ENCODE assay signal across 8 cellular contexts in genomic region chr9:68560131-68560844, GRCh38. TPM values are rescaled to one million over a fixed set of nuclear protein-coding genes. Genes with fewer than 3 reads are reported as not detected.
DNase-seq lines count a peak whose midpoint lies in the region; ATAC-seq and TF ChIP-seq lines count a peak whose summit lies in the region.

No MANE protein-coding gene starts in this region.

- no peaks in the 10 kb centered on the region for H4K20me1 ChIP-seq in mammary epithelial cell (ENCODE audit: insufficient read depth, low read length)

- H3K9me3 ChIP-seq in mammary epithelial cell (replicated peaks; ENCODE audit: insufficient read depth, low read length) (no peaks in the 10 kb centered on the region), psoas muscle (no peaks in the 10 kb centered on the region), breast epithelium (no peaks in the 10 kb centered on the region)

- H3K4me2 ChIP-seq in mammary epithelial cell (ENCODE audit: insufficient read depth, low read depth, low read length) = no peak overlapping the region

- H3K79me2 ChIP-seq in mammary epithelial cell (ENCODE audit: insufficient read depth, low read length) = no peaks in the 10 kb centered on the region

- H3K36me3 Mint-ChIP-seq in MCF 10A (ENCODE audit: insufficient read depth, unreplicated experiment) (no peaks in the 10 kb centered on the region), glutamatergic neuron (ENCODE audit: unreplicated experiment) (peaks cover 5% of the 10 kb centered on the region)
- H3K36me3 Mint-ChIP-seq in activated T-cell treated with anti-CD3 and anti-CD28 coated beads, Interleukin-2, amount 50 U/mL, for 4 hours (ENCODE audit: insufficient read depth) = no peaks in the 10 kb centered on the region

- H3K9me3 Mint-ChIP-seq in MCF 10A (ENCODE audit: unreplicated experiment) (no peaks in the 10 kb centered on the region), glutamatergic neuron (ENCODE audit: unreplicated experiment) (no peaks in the 10 kb centered on the region)
- no peaks in the 10 kb centered on the region for H3K9me3 Mint-ChIP-seq in activated T-cell treated with anti-CD3 and anti-CD28 coated beads, Interleukin-2, amount 50 U/mL, for 4 hours

- H3K27me3 ChIP-seq in mammary epithelial cell (ENCODE audit: insufficient read depth, low read length) = no peaks in the 10 kb centered on the region
- peaks cover 0 to 3% (median 0%) of the 10 kb centered on the region in 3 donors for H3K27me3 ChIP-seq in psoas muscle (ENCODE audit: insufficient read depth in 3 of 3, low read length in 2 of 3)
- H3K27me3 ChIP-seq in breast epithelium = no peaks in the 10 kb centered on the region

- H3K4me3 Mint-ChIP-seq in MCF 10A (ENCODE audit: unreplicated experiment) (no peak overlapping the region), glutamatergic neuron (ENCODE audit: unreplicated experiment) (no peak overlapping the region)
- no peak overlapping the region for H3K4me3 Mint-ChIP-seq in activated T-cell treated with anti-CD3 and anti-CD28 coated beads, Interleukin-2, amount 50 U/mL, for 4 hours

- in situ Hi-C loops in mammary epithelial cell (cut with MboI; ENCODE audit: low sequenced_read_pairs in 2 of 2) = no loop called here

- H3K36me3 ChIP-seq in mammary epithelial cell (ENCODE audit: insufficient read depth, low read length) = no peaks in the 10 kb centered on the region
- H3K36me3 ChIP-seq in psoas muscle (ENCODE audit: insufficient read depth in 1 of 2, low read depth in 1 of 2) = no peaks in the 10 kb centered on the region
- no peaks in the 10 kb centered on the region for H3K36me3 ChIP-seq in breast epithelium

- H3K27ac Mint-ChIP-seq in MCF 10A (ENCODE audit: low read depth, unreplicated experiment) (no peak overlapping the region), glutamatergic neuron (ENCODE audit: unreplicated experiment) (no peak overlapping the region)

- CTCF ChIA-PET in MCF 10A (lab: Yijun Ruan, JAX) (interaction anchor here (0.6 to 4.2 kb wide), 10 partner anchors 9 to 439 kb away, joined by 3 to 37 read pairs (median 4); no protein-coding TSS in a partner anchor), mammary epithelial cell (lab: Charles Lee; ENCODE audit: low non-redundant PET) (no interaction called here)

- H3K4me1 Mint-ChIP-seq in MCF 10A (ENCODE audit: insufficient read depth, unreplicated experiment) (no peaks in the 10 kb centered on the region), glutamatergic neuron (ENCODE audit: low read depth, unreplicated experiment) (no peaks in the 10 kb centered on the region)
- peaks cover 7% of the 10 kb centered on the region for H3K4me1 Mint-ChIP-seq in activated T-cell treated with anti-CD3 and anti-CD28 coated beads, Interleukin-2, amount 50 U/mL, for 4 hours (ENCODE audit: low read depth)

- WGBS in mammary epithelial cell (ENCODE audit: low coverage, missing lambda C conversion rate) = 69% methylated on average over 12 of the region's 14 CpGs
- WGBS in psoas muscle, 3 donors = 37 to 39% (median 38%) methylated on average over 14 of the region's 14 CpGs

- H3K27ac ChIP-seq in mammary epithelial cell (ENCODE audit: insufficient read depth, low read depth, low read length) (no peak overlapping the region), psoas muscle (no peak overlapping the region), breast epithelium (peak overlapping the region in 1 of 2 donors; percentile 69)

- no TSS peak for BruUV-seq in MCF 10A (replicated peaks; lab: Mats Ljungman, UMichigan)
- no TSS peak for BruUV-seq in mammary epithelial cell (replicated peaks; lab: Mats Ljungman, UMichigan)

- no peak overlapping the region for H3K9ac ChIP-seq in mammary epithelial cell (ENCODE audit: insufficient read depth, low read length)

- ATAC-seq in activated T-cell treated with anti-CD3 and anti-CD28 coated beads, Interleukin-2, amount 50 U/mL, for 4 hours = peak; percentile 40 to 54
- peak in 3 of 4 donors; percentile 44 to 88 (median 76) for ATAC-seq in psoas muscle
- no peak for ATAC-seq in GM18519 (IDR thresholded peaks at IDR 0.05; ENCODE audit: low FRiP score, unreplicated experiment)

- intact Hi-C loops in MCF 10A (cut with micrococcal nuclease) (no loop called here), mammary epithelial cell (cut with micrococcal nuclease) (no loop called here), psoas muscle (cut with DNase I) (loop anchor here in 1 of 2 donors (5.0 kb wide), 1 partner anchor 58 kb away; no protein-coding TSS in a partner anchor), breast epithelium (cut with DNase I; ENCODE audit: low total_unique reads) (no loop called here)

- H3K4me1 ChIP-seq in mammary epithelial cell (ENCODE audit: insufficient read depth, low read length) = no peaks in the 10 kb centered on the region
- no peaks in the 10 kb centered on the region for H3K4me1 ChIP-seq in psoas muscle
- H3K4me1 ChIP-seq in breast epithelium = no peaks in the 10 kb centered on the region

- POLR2A ChIA-PET in MCF 10A (lab: Yijun Ruan, JAX) = interaction anchor here (0.5 to 0.8 kb wide), 3 partner anchors 39 to 758 kb away, joined by 3 read pairs; no protein-coding TSS in a partner anchor

- peak; percentile 28 for TF ChIP-seq CTCF in MCF 10A (IDR thresholded peaks at IDR 0.05; ENCODE audit: unreplicated experiment)
- TF ChIP-seq CTCF in mammary epithelial cell (conservative IDR thresholded peaks at IDR 0.05 in 1 of 2, IDR thresholded peaks at IDR 0.05 in 1 of 2; ENCODE audit: extremely low read depth in 1 of 2, insufficient read depth in 1 of 2, low read depth in 1 of 2, low read length in 2 of 2) = peak in 1 of 2 donors; percentile 6
- TF ChIP-seq CTCF in glutamatergic neuron (IDR thresholded peaks at IDR 0.05; ENCODE audit: partially characterized antibody, unreplicated experiment) = peak; percentile 50
- TF ChIP-seq CTCF in psoas muscle (IDR thresholded peaks at IDR 0.05) = peak; percentile 45
- no peak for TF ChIP-seq CTCF in breast epithelium (IDR thresholded peaks at IDR 0.05)

- H3K4me3 ChIP-seq in mammary epithelial cell (replicated peaks in 1 of 3; ENCODE audit: insufficient read depth in 1 of 3, low read depth in 2 of 3, low read length in 3 of 3) = no peak overlapping the region
- no peak overlapping the region for H3K4me3 ChIP-seq in psoas muscle
- no peak overlapping the region for H3K4me3 ChIP-seq in breast epithelium

- DNase-seq in MCF 10A (ENCODE audit: unreplicated experiment) (peak; percentile 50), mammary epithelial cell (no peak), NCI-H748 treated with DMSO at 0.1 percent for 48 hours (lab: John Stamatoyannopoulos, UW) (peak; percentile 15), glutamatergic neuron (peak; percentile 54), psoas muscle (peak; percentile 39 to 67), breast epithelium (ENCODE audit: low spot score in 2 of 2) (no peak)
- DNase-seq in activated T-cell treated with anti-CD3 and anti-CD28 coated beads, Interleukin-2, amount 50 U/mL, for 4 hours = peak; percentile 29

- no peak for TF ChIP-seq POLR2A in breast epithelium (IDR thresholded peaks at IDR 0.05)

- dilution Hi-C loops in mammary epithelial cell (cut with HindIII; ENCODE audit: low sequenced_read_pairs) = no loop called here

- H3K27me3 Mint-ChIP-seq in MCF 10A (ENCODE audit: insufficient read depth, unreplicated experiment) (peaks cover 17% of the 10 kb centered on the region), glutamatergic neuron (ENCODE audit: unreplicated experiment) (peaks cover 7% of the 10 kb centered on the region)
- H3K27me3 Mint-ChIP-seq in activated T-cell treated with anti-CD3 and anti-CD28 coated beads, Interleukin-2, amount 50 U/mL, for 4 hours (ENCODE audit: low read depth) = peaks cover 22% of the 10 kb centered on the region

- H2AFZ ChIP-seq in mammary epithelial cell (ENCODE audit: low read depth, low read length) = no peak overlapping the region

RNA-seq across cellular contexts. Expression of gene TMEM252, which starts 19.6 kb away (rescaled TPM):
- not detected in 2 replicates for total RNA-seq in MCF 10A (2022)
- not detected for total RNA-seq in mammary epithelial cell
- polyA plus RNA-seq in mammary epithelial cell = not detected
- polyA minus RNA-seq in mammary epithelial cell = not detected
- total RNA-seq in activated T-cell treated with anti-CD3 and anti-CD28 coated beads, Interleukin-2, amount 50 U/mL, for 4 hours = not detected
- not detected for total RNA-seq in glutamatergic neuron (ENCODE audit: unreplicated experiment)
- total RNA-seq in psoas muscle = not detected
- not detected for polyA plus RNA-seq in psoas muscle
- not detected for total RNA-seq in breast epithelium

Comparison
In these comparisons a context has a peak if more than half of its experiments do, and no peak if none do; other contexts are left out.
1. DNase-seq: peak in MCF 10A (single experiment), NCI-H748 treated with DMSO at 0.1 percent for 48 hours (single experiment), activated T-cell treated with anti-CD3 and anti-CD28 coated beads, Interleukin-2, amount 50 U/mL, for 4 hours (single experiment), glutamatergic neuron (single experiment) and psoas muscle (2 of 2); none in mammary epithelial cell (single experiment) and breast epithelium (0 of 2).
2. CTCF ChIP-seq: peak in MCF 10A (single experiment), glutamatergic neuron (single experiment) and psoas muscle (single experiment); none in breast epithelium (0 of 3).